Comparison of ENCODE assay signal across 17 cellular contexts in genomic region chr4:179196511-179196910, GRCh38.
DNase-seq lines count a peak whose midpoint lies in the region; ATAC-seq, FAIRE-seq and TF ChIP-seq lines count a peak whose summit lies in the region.
"Had no signal": no experiment of that assay in that cellular context is flagged by ENCODE, and none has a peak within 500 bp of the region (broad histone marks: within the 10 kb centered on the region; RNA-seq: fewer than 3 reads in every experiment).

No MANE protein-coding gene starts in this region.

- no peak for TF ChIP-seq POLR2A in H1 (IDR thresholded peaks at IDR 0.05; ENCODE audit: control extremely low read depth in 1 of 2, low read depth in 2 of 2, low read length in 2 of 2)

- H4K8ac ChIP-seq in H1 (ENCODE audit: extremely low read depth, insufficient read depth, low read length): no peak overlapping the region

- no peaks in the 10 kb centered on the region for H3F3A ChIP-seq in PC-3 (ENCODE audit: low read length, unreplicated experiment)

- peak; percentile 3 for DNase-seq in HCEC 1CT
- DNase-seq in PC-3: peak; percentile 57
- no peak for DNase-seq in H1 (ENCODE audit: low read depth in 1 of 2, low spot score in 2 of 2)
- DNase-seq in renal cortical epithelial cell (ENCODE audit: low read depth): peak; percentile 4
- no peak for DNase-seq in NCI-H526 treated with DMSO at 0.1 percent for 48 hours (lab: John Stamatoyannopoulos, UW)
- DNase-seq in NCI-H774 (lab: John Stamatoyannopoulos, UW): no peak
- no peak for DNase-seq in SKM-1 (lab: John Stamatoyannopoulos, UW; ENCODE audit: unreplicated experiment)
- DNase-seq: activated naive CD4-positive, alpha-beta T cell treated with anti-CD3 and anti-CD28 coated beads for 36 hours; DMS153; NCI-H187; NCI-H524 treated with DMSO at 0.1 percent for 48 hours; substantia nigra; T-helper 17 cell had no signal

- H3K27me3 ChIP-seq in PC-3 (ENCODE audit: low read length) (no peaks in the 10 kb centered on the region), H1 (replicated peaks in 1 of 4; ENCODE audit: control insufficient read depth in 3 of 4, extremely low read depth in 1 of 4, insufficient read depth in 3 of 4, low read length in 3 of 4) (no peaks in the 10 kb centered on the region)
- H3K27me3 ChIP-seq: BLaER1 treated with 17β-estradiol and CSF1 and Interleukin-3, amounts not matched to agents 10 nM and 100 nM; breast epithelium had no signal

- H3K79me1 ChIP-seq in H1 (ENCODE audit: low read depth, low read length): no peaks in the 10 kb centered on the region

- no peaks in the 10 kb centered on the region for H4K20me1 ChIP-seq in PC-3 (ENCODE audit: low read length)
- no peaks in the 10 kb centered on the region for H4K20me1 ChIP-seq in H1 (replicated peaks in 1 of 2; ENCODE audit: control insufficient read depth in 1 of 2, insufficient read depth in 2 of 2, low read length in 2 of 2)
- H4K20me1 ChIP-seq: BLaER1 treated with 17β-estradiol and CSF1 and Interleukin-3, amounts not matched to agents 10 nM and 100 nM had no signal

- 76% methylated on average over 4 of the region's 4 CpGs; no CpG with 5 or more reads in 1 of the 2 experiments for WGBS in H1 (ENCODE audit: extremely low coverage in 1 of 2, insufficient coverage in 1 of 2, insufficient read length in 1 of 2, insufficient replicate concordance in 2 of 2, low coverage in 1 of 2, low lambda C conversion rate in 2 of 2, missing lambda C conversion rate in 1 of 2), 2 experiments

- H3K4me1 ChIP-seq in PC-3 (ENCODE audit: insufficient read depth, low read length): no peaks in the 10 kb centered on the region
- H3K4me1 ChIP-seq in H1 (replicated peaks in 1 of 4; ENCODE audit: control insufficient read depth in 3 of 4, insufficient read depth in 4 of 4, low read length in 3 of 4): no peaks in the 10 kb centered on the region; a peak in 1 of 7 replicates
- H3K4me1 ChIP-seq: breast epithelium had no signal

- no peak overlapping the region for H2AFZ ChIP-seq in PC-3 (ENCODE audit: low read length)
- no peak overlapping the region for H2AFZ ChIP-seq in H1 (ENCODE audit: low read length)

- peak overlapping the region; percentile 32; the same call in 1 of the 2 replicates for H3K9ac ChIP-seq in PC-3 (ENCODE audit: low read length)
- no peak overlapping the region for H3K9ac ChIP-seq in H1 (replicated peaks in 1 of 4; ENCODE audit: extremely low read depth in 1 of 4, low read depth in 3 of 4, low read length in 3 of 4)
- H3K9ac ChIP-seq: BLaER1 treated with 17β-estradiol and CSF1 and Interleukin-3, amounts not matched to agents 10 nM and 100 nM had no signal

- FAIRE-seq in H1 (lab: Jason Lieb, UNC): peak; percentile 7
- FAIRE-seq: GM19239 had no signal

- no peaks in the 10 kb centered on the region for H3K9me3 ChIP-seq in PC-3 (ENCODE audit: low read length)
- no peaks in the 10 kb centered on the region for H3K9me3 ChIP-seq in H1 (ENCODE audit: insufficient read depth in 2 of 2, low read depth in 1 of 2, low read length in 1 of 2)
- H3K9me3 ChIP-seq: BLaER1 treated with 17β-estradiol and CSF1 and Interleukin-3, amounts not matched to agents 10 nM and 100 nM; breast epithelium had no signal

- no peak for TF ChIP-seq CTCF in PC-3 (conservative IDR thresholded peaks at IDR 0.05; ENCODE audit: low read depth, low read length)
- TF ChIP-seq CTCF in H1 (IDR thresholded peaks at IDR 0.05; ENCODE audit: control extremely low read depth in 1 of 3, insufficient read depth in 1 of 3, low read depth in 1 of 3, low read length in 3 of 3): no peak

- H2BK5ac ChIP-seq in H1 (ENCODE audit: low read depth, low read length): no peak overlapping the region

- ATAC-seq in PC-3: peak; percentile 40
- ATAC-seq: T-helper 17 cell had no signal

- CTCF ChIA-PET in PC-3 (lab: Charles Lee): interaction anchor here (0.5 kb wide), 1 partner anchor 223 kb away, joined by 5 read pairs; no protein-coding TSS in a partner anchor
- CTCF ChIA-PET in H1 (lab: Charles Lee; ENCODE audit: partially characterized antibody): no interaction called here

- H4K5ac ChIP-seq in H1 (ENCODE audit: insufficient read length, low read depth, low read length): no peak overlapping the region

- no peak overlapping the region for H3K23ac ChIP-seq in H1 (ENCODE audit: insufficient read length)

- H3K18ac ChIP-seq in H1 (ENCODE audit: extremely low read depth, low read length): no peak overlapping the region

- BruUV-seq in PC-3 (replicated peaks; lab: Mats Ljungman, UMichigan): no TSS peak

- H2BK120ac ChIP-seq in H1 (replicated peaks; ENCODE audit: low read depth, low read length): no peak overlapping the region

- H3K14ac ChIP-seq in H1 (ENCODE audit: insufficient read length): no peak overlapping the region

- H2BK20ac ChIP-seq in H1 (ENCODE audit: low read length): no peak overlapping the region

- no peaks in the 10 kb centered on the region for H3K23me2 ChIP-seq in H1 (ENCODE audit: low read depth, low read length)

- no peaks in the 10 kb centered on the region for H3K36me3 ChIP-seq in PC-3 (ENCODE audit: low read depth, low read length)
- H3K36me3 ChIP-seq in H1 (ENCODE audit: control insufficient read depth in 2 of 4, insufficient read depth in 4 of 4, low read length in 3 of 4): no peaks in the 10 kb centered on the region
- H3K36me3 ChIP-seq: BLaER1 treated with 17β-estradiol and CSF1 and Interleukin-3, amounts not matched to agents 10 nM and 100 nM; breast epithelium had no signal

- no peaks in the 10 kb centered on the region for H3K9me2 ChIP-seq in PC-3 (replicated peaks; ENCODE audit: low read length)

- 0 out of 2 replicates have a peak overlapping the region, but pooled peaks have one; percentile 19 for H3K4me3 ChIP-seq in PC-3 (ENCODE audit: low read length)
- H3K4me3 ChIP-seq in H1 (ENCODE audit: extremely low read depth in 1 of 4, insufficient read depth in 2 of 4, low read depth in 3 of 4, low read length in 4 of 4): no peak overlapping the region
- H3K4me3 ChIP-seq: BLaER1 treated with 17β-estradiol and CSF1 and Interleukin-3, amounts not matched to agents 10 nM and 100 nM; breast epithelium; lung had no signal

- POLR2A ChIA-PET in PC-3 (lab: Charles Lee; ENCODE audit: unreplicated experiment): no interaction called here
- POLR2A ChIA-PET in H1 (lab: Charles Lee; ENCODE audit: partially characterized antibody): no interaction called here

- no peak overlapping the region for H2BK12ac ChIP-seq in H1 (ENCODE audit: low read depth, low read length)

- H3K79me2 ChIP-seq in PC-3 (ENCODE audit: low read length): no peaks in the 10 kb centered on the region
- H3K79me2 ChIP-seq in H1 (ENCODE audit: control insufficient read depth in 1 of 2, insufficient read depth in 2 of 2, low read length in 2 of 2): no peaks in the 10 kb centered on the region

- no peak overlapping the region for H2BK15ac ChIP-seq in H1 (ENCODE audit: low read length)

- H2AK5ac ChIP-seq in H1 (ENCODE audit: low read depth, low read length): no peak overlapping the region

- TF ChIP-seq EP300 in H1 (IDR thresholded peaks at IDR 0.05; ENCODE audit: borderline replicate concordance in 1 of 2, low read depth in 2 of 2, low read length in 2 of 2): no peak

- peak overlapping the region; percentile 43 for H3K27ac ChIP-seq in PC-3 (ENCODE audit: low read length)
- H3K27ac ChIP-seq in H1 (ENCODE audit: low read depth, low read length): no peak overlapping the region
- H3K27ac ChIP-seq: BLaER1 treated with 17β-estradiol and CSF1 and Interleukin-3, amounts not matched to agents 10 nM and 100 nM; breast epithelium had no signal

- no peak overlapping the region for H3K4ac ChIP-seq in H1 (replicated peaks; ENCODE audit: insufficient read length, low read depth, low read length)

- no peak overlapping the region for H4K91ac ChIP-seq in H1 (replicated peaks; ENCODE audit: insufficient read length, low read length)

- H3K4me2 ChIP-seq in PC-3 (ENCODE audit: low read length) (peak overlapping the region; percentile 60), H1 (ENCODE audit: insufficient read depth in 1 of 2, low read depth in 2 of 2, low read length in 2 of 2) (no peak overlapping the region)
- H3K4me2 ChIP-seq: BLaER1 treated with 17β-estradiol and CSF1 and Interleukin-3, amounts not matched to agents 10 nM and 100 nM had no signal

- intact Hi-C loops in PC-3 (cut with micrococcal nuclease): no loop called here

- no peak for TF ChIP-seq RAD21 in H1 (IDR thresholded peaks at IDR 0.05 in 1 of 2, conservative IDR thresholded peaks at IDR 0.05 in 1 of 2; ENCODE audit: low read depth in 2 of 2, low read length in 2 of 2)

- no peak overlapping the region for H3K56ac ChIP-seq in H1 (replicated peaks; ENCODE audit: insufficient read length, low read depth, low read length)

TF ChIP-seq in H1, 55 proteins besides CTCF, POLR2A, EP300 and RAD21:
- TF ChIP-seq MAX (IDR thresholded peaks at IDR 0.05) (peak; percentile 40; the same call in 1 of the 2 replicates), CHD1 (IDR thresholded peaks at IDR 0.05; ENCODE audit: low read depth, low read length) (no peak), KDM5A (IDR thresholded peaks at IDR 0.05; ENCODE audit: low read length) (no peak), CTBP2 (IDR thresholded peaks at IDR 0.05; ENCODE audit: borderline replicate concordance, insufficient read depth, insufficient read length, low read length) (no peak), RNF2 (IDR thresholded peaks at IDR 0.05; ENCODE audit: borderline replicate concordance, low read depth, low read length, missing control alignments, poor library complexity, severe bottlenecking) (no peak), TAF7 (optimal IDR thresholded peaks at IDR 0.05; ENCODE audit: borderline replicate concordance, low read depth, low read length) (no peak), EZH2 (IDR thresholded peaks at IDR 0.05; ENCODE audit: low read depth, low read length, severe bottlenecking) (no peak)

Comparison
In these comparisons a context has a peak if more than half of its experiments do, and no peak if none do; other contexts are left out.
1. DNase-seq: peak in HCEC 1CT (single experiment), PC-3 (single experiment) and renal cortical epithelial cell (single experiment); none in H1 (0 of 2), NCI-H526 treated with DMSO at 0.1 percent for 48 hours (single experiment), NCI-H774 (single experiment) and SKM-1 (single experiment).